In genomic region chr5:15252331-15252730, GRCh38 we compare ENCODE assay signal across 22 cellular contexts.
"Had no signal": no experiment of that assay in that cellular context is flagged by ENCODE, and none has a peak within 500 bp of the region (broad histone marks: within the 10 kb centered on the region; RNA-seq: fewer than 3 reads in every experiment).

No MANE protein-coding gene starts in this region.

- H3K4me2 ChIP-seq: smooth muscle cell had no signal

- H3K9ac ChIP-seq: parathyroid adenoma had no signal

- H3K4me1 ChIP-seq: gastrocnemius medialis, left lung, parathyroid adenoma, right lobe of liver, suprapubic skin, transverse colon, upper lobe of right lung, uterus had no signal

- H3K79me2 ChIP-seq: parathyroid adenoma had no signal

- H2AFZ ChIP-seq: parathyroid adenoma had no signal

- H3K36me3 ChIP-seq: gastrocnemius medialis, left lung, right lobe of liver, suprapubic skin, transverse colon, upper lobe of right lung, uterus had no signal

- H3K4me3 ChIP-seq: coronary artery, gastrocnemius medialis, left lung, mucosa of descending colon, right lobe of liver, smooth muscle cell, suprapubic skin, transverse colon, upper lobe of right lung, uterus had no signal

- H3K9me3 ChIP-seq: gastrocnemius medialis, left lung, mucosa of descending colon, right lobe of liver, suprapubic skin, transverse colon, upper lobe of right lung, uterus had no signal

- DNase-seq: dermis blood vessel endothelial cell; gastrocnemius medialis; head of caudate nucleus; left cardiac atrium; left lung; mesenchymal stem cell; mucosa of descending colon; naive B cell; right lobe of liver; stimulated activated CD4-positive, alpha-beta T cell treated with anti-CD3 and anti-CD28 coated beads, Interleukin-12 subunit alpha, Interleukin-12 subunit beta, amount 100 ng/mL, for 4 hours; stimulated activated CD4-positive, alpha-beta T cell treated with anti-CD3 and anti-CD28 coated beads, Interleukin-1b, Interleukin-23, amount 100 ng/mL, for 48 hours; stimulated activated CD4-positive, alpha-beta T cell treated with anti-CD3 and anti-CD28 coated beads, Interleukin-4, amount 100 ng/mL, for 1 hour; stimulated activated CD8-positive, alpha-beta memory T cell treated with anti-CD3 and anti-CD28 coated beads, Interleukin-4, amount 100 ng/mL, for 48 hours; stimulated activated naive CD4-positive, alpha-beta T cell; stimulated activated naive CD8-positive, alpha-beta T cell treated with anti-CD3 and anti-CD28 coated beads, Interleukin-15, amount 100 ng/mL, for 72 hours; transverse colon; upper lobe of right lung; uterus had no signal

- H3K27ac ChIP-seq: coronary artery, gastrocnemius medialis, left lung, parathyroid adenoma, right lobe of liver, suprapubic skin, transverse colon, upper lobe of right lung, uterus had no signal

- H3K27me3 ChIP-seq: gastrocnemius medialis, left lung, right lobe of liver, suprapubic skin, transverse colon, upper lobe of right lung, uterus had no signal
